2 cellular contexts compared by ENCODE assay signal in genomic region chr15:99113547-99114271, GRCh38.
A peak's percentile ranks its signal among the peaks of the same experiment; 100 is the strongest.
TF ChIP-seq lines count a peak whose summit lies in the region.

No MANE protein-coding gene starts in this region.

TF ChIP-seq in HCT116, 20 proteins besides CTCF, POLR2A, EP300 and RAD21:
- TF ChIP-seq REST (IDR thresholded peaks at IDR 0.05; ENCODE audit: low read depth) (no peak), JUND (IDR thresholded peaks at IDR 0.05) (no peak), YY1 (IDR thresholded peaks at IDR 0.05; ENCODE audit: extremely low read depth, insufficient replicate concordance, low read depth, low read length) (no peak), ZBTB33 (IDR thresholded peaks at IDR 0.05; ENCODE audit: extremely low read depth, insufficient replicate concordance, low read length) (no peak), POLR2AphosphoS5 (IDR thresholded peaks at IDR 0.05; ENCODE audit: low read depth, low read length) (no peak), EGR1 (IDR thresholded peaks at IDR 0.05; ENCODE audit: low read depth) (no peak), FOSL1 (IDR thresholded peaks at IDR 0.05; ENCODE audit: low read depth) (no peak), EZH2 (IDR thresholded peaks at IDR 0.05) (no peak), SP1 (IDR thresholded peaks at IDR 0.05; ENCODE audit: low read depth) (no peak), TCF7L2 (IDR thresholded peaks at IDR 0.05; ENCODE audit: borderline replicate concordance, extremely low read depth, insufficient read depth, insufficient read length) (no peak), EZH2phosphoT487 (IDR thresholded peaks at IDR 0.05; ENCODE audit: borderline replicate concordance) (no peak), ATF3 (IDR thresholded peaks at IDR 0.05) (no peak), MAX (IDR thresholded peaks at IDR 0.05) (no peak), ZNF274 (IDR thresholded peaks at IDR 0.05; ENCODE audit: low read depth, low read length) (no peak), ELF1 (IDR thresholded peaks at IDR 0.05; ENCODE audit: borderline replicate concordance, low read depth) (no peak)

TF ChIP-seq in HepG2, 621 proteins besides CTCF, POLR2A, EP300 and RAD21:
- TF ChIP-seq FOXA3 (CRISPR knock-in tag; IDR thresholded peaks at IDR 0.05), result 0 out of 2 replicates have a peak, but pooled peaks have one; percentile 14
- peak; percentile 94 for TF ChIP-seq ZNF18 (CRISPR knock-in tag; IDR thresholded peaks at IDR 0.05; ENCODE audit: insufficient replicate concordance)
- TF ChIP-seq PAXIP1 (CRISPR knock-in tag; conservative IDR thresholded peaks at IDR 0.05), result peak; percentile 41; the same call in 1 of the 2 replicates
- TF ChIP-seq MEIS2 (CRISPR knock-in tag; IDR thresholded peaks at IDR 0.05), result no peak
- TF ChIP-seq ZNF335 (CRISPR knock-in tag; IDR thresholded peaks at IDR 0.05), result no peak
- TF ChIP-seq ZBTB38 (CRISPR knock-in tag; IDR thresholded peaks at IDR 0.05), result 0 out of 2 replicates have a peak, but pooled peaks have one; percentile 24
TF ChIP-seq in HepG2: peak in this region for 4.
